33 cellular contexts compared by ENCODE assay signal in genomic region chr2:24514820-24515219, GRCh38.
"Had no signal": no experiment of that assay in that cellular context is flagged by ENCODE, and none has a peak within 500 bp of the region (broad histone marks: within the 10 kb centered on the region; RNA-seq: fewer than 3 reads in every experiment).

No MANE protein-coding gene starts in this region.

- H3K36me3 ChIP-seq: MG63 had no signal

- H3K27me3 ChIP-seq: MG63 had no signal

- H3K4me3 ChIP-seq: MG63 had no signal

- DNase-seq: Kasumi-1, KG1, MM.1S, MV-4-11, NCI-H1048, NCI-H1092, NCI-H1092 treated with DMSO at 0.1 percent for 48 hours, NCI-H1105, NCI-H1105 treated with DMSO at 0.1 percent for 48 hours, NCI-H1417, NCI-H1417 treated with DMSO at 0.1 percent for 48 hours, NCI-H1436, NCI-H1436 treated with DMSO at 0.1 percent for 48 hours, NCI-H146, NCI-H1694 treated with DMSO at 0.1 percent for 48 hours, NCI-H187, NCI-H187 treated with DMSO at 0.1 percent for 48 hours, NCI-H1930, NCI-H2029, NCI-H2029 treated with DMSO at 0.1 percent for 48 hours, NCI-H2081, NCI-H2081 treated with DMSO at 0.1 percent for 48 hours, NCI-H2107, NCI-H2171, NCI-H2171 treated with DMSO at 0.1 percent for 48 hours, NCI-H2227 treated with DMSO at 0.1 percent for 48 hours, NCI-H345, NCI-H446, NCI-H446 treated with DMSO at 0.1 percent for 48 hours, NCI-H510A, NCI-H510A treated with DMSO at 0.1 percent for 48 hours had no signal

- H3K4me2 ChIP-seq: KMS-11 had no signal

- H3K9me3 ChIP-seq: MG63 had no signal

- H3K27ac ChIP-seq: KMS-11 had no signal

- H3K9ac ChIP-seq: KMS-11 had no signal
